In genomic region chr17:40458851-40459482, GRCh38 we compare ENCODE assay signal across 2 cellular contexts.
TF ChIP-seq lines count a peak whose summit lies in the region.

No MANE protein-coding gene starts in this region.

TF ChIP-seq in HepG2, 621 proteins besides CTCF, POLR2A, EP300 and RAD21 (continues in another document):
- peak; percentile 28; the same call in 1 of the 2 replicates for TF ChIP-seq ZBTB7A (CRISPR knock-in tag; IDR thresholded peaks at IDR 0.05)
- TF ChIP-seq FOXA1 (IDR thresholded peaks at IDR 0.05): no peak
- TF ChIP-seq FOXA1 (CRISPR knock-in tag; IDR thresholded peaks at IDR 0.05): no peak
- TF ChIP-seq ZNF207 (IDR thresholded peaks at IDR 0.05; ENCODE audit: borderline replicate concordance): peak; percentile 77; the same call in 1 of the 2 replicates
- no peak for TF ChIP-seq ATF4 (CRISPR knock-in tag; IDR thresholded peaks at IDR 0.05)
- TF ChIP-seq, protein P1, sequence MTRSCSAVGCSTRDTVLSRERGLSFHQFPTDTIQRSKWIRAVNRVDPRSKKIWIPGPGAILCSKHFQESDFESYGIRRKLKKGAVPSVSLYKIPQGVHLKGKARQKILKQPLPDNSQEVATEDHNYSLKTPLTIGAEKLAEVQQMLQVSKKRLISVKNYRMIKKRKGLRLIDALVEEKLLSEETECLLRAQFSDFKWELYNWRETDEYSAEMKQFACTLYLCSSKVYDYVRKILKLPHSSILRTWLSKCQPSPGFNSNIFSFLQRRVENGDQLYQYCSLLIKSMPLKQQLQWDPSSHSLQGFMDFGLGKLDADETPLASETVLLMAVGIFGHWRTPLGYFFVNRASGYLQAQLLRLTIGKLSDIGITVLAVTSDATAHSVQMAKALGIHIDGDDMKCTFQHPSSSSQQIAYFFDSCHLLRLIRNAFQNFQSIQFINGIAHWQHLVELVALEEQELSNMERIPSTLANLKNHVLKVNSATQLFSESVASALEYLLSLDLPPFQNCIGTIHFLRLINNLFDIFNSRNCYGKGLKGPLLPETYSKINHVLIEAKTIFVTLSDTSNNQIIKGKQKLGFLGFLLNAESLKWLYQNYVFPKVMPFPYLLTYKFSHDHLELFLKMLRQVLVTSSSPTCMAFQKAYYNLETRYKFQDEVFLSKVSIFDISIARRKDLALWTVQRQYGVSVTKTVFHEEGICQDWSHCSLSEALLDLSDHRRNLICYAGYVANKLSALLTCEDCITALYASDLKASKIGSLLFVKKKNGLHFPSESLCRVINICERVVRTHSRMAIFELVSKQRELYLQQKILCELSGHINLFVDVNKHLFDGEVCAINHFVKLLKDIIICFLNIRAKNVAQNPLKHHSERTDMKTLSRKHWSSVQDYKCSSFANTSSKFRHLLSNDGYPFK (CRISPR knock-in tag; IDR thresholded peaks at IDR 0.05; ENCODE audit: borderline replicate concordance): no peak
- TF ChIP-seq, protein P2, sequence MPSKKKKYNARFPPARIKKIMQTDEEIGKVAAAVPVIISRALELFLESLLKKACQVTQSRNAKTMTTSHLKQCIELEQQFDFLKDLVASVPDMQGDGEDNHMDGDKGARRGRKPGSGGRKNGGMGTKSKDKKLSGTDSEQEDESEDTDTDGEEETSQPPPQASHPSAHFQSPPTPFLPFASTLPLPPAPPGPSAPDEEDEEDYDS (CRISPR knock-in tag; IDR thresholded peaks at IDR 0.05): no peak
- no peak for TF ChIP-seq ZNF549 (CRISPR knock-in tag; IDR thresholded peaks at IDR 0.05)
- TF ChIP-seq CAMTA2 (CRISPR knock-in tag; IDR thresholded peaks at IDR 0.05; ENCODE audit: borderline replicate concordance): no peak
- TF ChIP-seq ZSCAN21 (CRISPR knock-in tag; IDR thresholded peaks at IDR 0.05; ENCODE audit: borderline replicate concordance): 0 out of 2 replicates have a peak, but pooled peaks have one; percentile 53
- TF ChIP-seq CENPT (CRISPR knock-in tag; IDR thresholded peaks at IDR 0.05; ENCODE audit: low read depth): 0 out of 2 replicates have a peak, but pooled peaks have one; percentile 42
- TF ChIP-seq AGO2 (optimal IDR thresholded peaks at IDR 0.05; ENCODE audit: low read depth, low read length): no peak
- no peak for TF ChIP-seq TEAD3 (CRISPR knock-in tag; optimal IDR thresholded peaks at IDR 0.05; ENCODE audit: borderline replicate concordance)
- no peak for TF ChIP-seq ZNF30 (CRISPR knock-in tag; IDR thresholded peaks at IDR 0.05)
- TF ChIP-seq, protein P3, sequence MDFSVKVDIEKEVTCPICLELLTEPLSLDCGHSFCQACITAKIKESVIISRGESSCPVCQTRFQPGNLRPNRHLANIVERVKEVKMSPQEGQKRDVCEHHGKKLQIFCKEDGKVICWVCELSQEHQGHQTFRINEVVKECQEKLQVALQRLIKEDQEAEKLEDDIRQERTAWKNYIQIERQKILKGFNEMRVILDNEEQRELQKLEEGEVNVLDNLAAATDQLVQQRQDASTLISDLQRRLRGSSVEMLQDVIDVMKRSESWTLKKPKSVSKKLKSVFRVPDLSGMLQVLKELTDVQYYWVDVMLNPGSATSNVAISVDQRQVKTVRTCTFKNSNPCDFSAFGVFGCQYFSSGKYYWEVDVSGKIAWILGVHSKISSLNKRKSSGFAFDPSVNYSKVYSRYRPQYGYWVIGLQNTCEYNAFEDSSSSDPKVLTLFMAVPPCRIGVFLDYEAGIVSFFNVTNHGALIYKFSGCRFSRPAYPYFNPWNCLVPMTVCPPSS (IDR thresholded peaks at IDR 0.05): peak; percentile 87; the same call in 1 of the 2 replicates
- TF ChIP-seq IKZF1 (IDR thresholded peaks at IDR 0.05): 0 out of 2 replicates have a peak, but pooled peaks have one; percentile 43
- no peak for TF ChIP-seq PBX3 (CRISPR knock-in tag; IDR thresholded peaks at IDR 0.05; ENCODE audit: borderline replicate concordance)
- TF ChIP-seq ZBTB39 (CRISPR knock-in tag; IDR thresholded peaks at IDR 0.05): no peak

TF ChIP-seq in H1, 55 proteins besides CTCF, POLR2A, EP300 and RAD21:
- no peak for TF ChIP-seq SIN3A (conservative IDR thresholded peaks at IDR 0.05 in 1 of 2, IDR thresholded peaks at IDR 0.05 in 1 of 2; ENCODE audit: low read depth in 1 of 2, low read length in 2 of 2)
- TF ChIP-seq E2F6 (IDR thresholded peaks at IDR 0.05): no peak
- no peak for TF ChIP-seq EGR1 (IDR thresholded peaks at IDR 0.05; ENCODE audit: borderline replicate concordance, low read depth, low read length)
- TF ChIP-seq BCL11A (IDR thresholded peaks at IDR 0.05; ENCODE audit: low read depth in 2 of 2, low read length in 2 of 2): no peak
- no peak for TF ChIP-seq NANOG (IDR thresholded peaks at IDR 0.05; ENCODE audit: insufficient read depth, low read depth, low read length, poor library complexity, severe bottlenecking)
- TF ChIP-seq SRF (IDR thresholded peaks at IDR 0.05; ENCODE audit: low read depth, low read length): no peak
- TF ChIP-seq GTF2F1 (IDR thresholded peaks at IDR 0.05; ENCODE audit: borderline replicate concordance, low read depth, low read length): no peak
- TF ChIP-seq MAFK (IDR thresholded peaks at IDR 0.05; ENCODE audit: low read depth, low read length): no peak
- TF ChIP-seq USF2 (IDR thresholded peaks at IDR 0.05; ENCODE audit: low read length): no peak
- no peak for TF ChIP-seq KDM1A (IDR thresholded peaks at IDR 0.05; ENCODE audit: borderline replicate concordance, low read length)
- TF ChIP-seq JUN (IDR thresholded peaks at IDR 0.05; ENCODE audit: low read depth, low read length): no peak
- no peak for TF ChIP-seq TAF7 (optimal IDR thresholded peaks at IDR 0.05; ENCODE audit: borderline replicate concordance, low read depth, low read length)
- TF ChIP-seq TBP (IDR thresholded peaks at IDR 0.05; ENCODE audit: low read depth, low read length): no peak
- TF ChIP-seq POU5F1 (IDR thresholded peaks at IDR 0.05; ENCODE audit: low read depth, low read length): no peak
- TF ChIP-seq CTBP2 (IDR thresholded peaks at IDR 0.05; ENCODE audit: borderline replicate concordance, insufficient read depth, insufficient read length, low read length): no peak
- no peak for TF ChIP-seq GABPA (IDR thresholded peaks at IDR 0.05; ENCODE audit: borderline replicate concordance, insufficient read depth, low read length)
TF ChIP-seq in H1: peak in this region for 0.
